ENCODE assay signal across 1 cellular context in the genomic region with DNA sequence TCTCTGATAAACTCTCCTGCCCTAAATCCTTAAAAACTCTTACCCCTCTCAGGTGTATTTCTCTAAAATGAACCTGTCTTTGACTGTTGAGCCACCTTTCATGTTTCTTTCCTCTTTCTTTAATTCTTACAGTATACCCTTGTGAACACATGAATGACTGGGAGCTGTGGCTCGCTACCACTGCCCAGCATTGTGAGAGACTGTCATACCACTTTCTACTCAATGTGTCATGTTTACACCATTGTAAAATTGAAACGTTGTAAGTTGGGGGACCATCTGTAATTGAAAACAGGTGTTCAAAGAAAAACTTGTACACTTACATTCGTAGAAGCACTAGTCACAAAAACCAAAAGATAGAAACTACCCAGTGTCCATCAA.
TF ChIP-seq lines count a peak whose summit lies in the region.

No MANE protein-coding gene starts in this region.

TF ChIP-seq in GM23338, 12 proteins besides CTCF, POLR2A, EP300 and RAD21 (continued from another document):
- TF ChIP-seq, protein P1, sequence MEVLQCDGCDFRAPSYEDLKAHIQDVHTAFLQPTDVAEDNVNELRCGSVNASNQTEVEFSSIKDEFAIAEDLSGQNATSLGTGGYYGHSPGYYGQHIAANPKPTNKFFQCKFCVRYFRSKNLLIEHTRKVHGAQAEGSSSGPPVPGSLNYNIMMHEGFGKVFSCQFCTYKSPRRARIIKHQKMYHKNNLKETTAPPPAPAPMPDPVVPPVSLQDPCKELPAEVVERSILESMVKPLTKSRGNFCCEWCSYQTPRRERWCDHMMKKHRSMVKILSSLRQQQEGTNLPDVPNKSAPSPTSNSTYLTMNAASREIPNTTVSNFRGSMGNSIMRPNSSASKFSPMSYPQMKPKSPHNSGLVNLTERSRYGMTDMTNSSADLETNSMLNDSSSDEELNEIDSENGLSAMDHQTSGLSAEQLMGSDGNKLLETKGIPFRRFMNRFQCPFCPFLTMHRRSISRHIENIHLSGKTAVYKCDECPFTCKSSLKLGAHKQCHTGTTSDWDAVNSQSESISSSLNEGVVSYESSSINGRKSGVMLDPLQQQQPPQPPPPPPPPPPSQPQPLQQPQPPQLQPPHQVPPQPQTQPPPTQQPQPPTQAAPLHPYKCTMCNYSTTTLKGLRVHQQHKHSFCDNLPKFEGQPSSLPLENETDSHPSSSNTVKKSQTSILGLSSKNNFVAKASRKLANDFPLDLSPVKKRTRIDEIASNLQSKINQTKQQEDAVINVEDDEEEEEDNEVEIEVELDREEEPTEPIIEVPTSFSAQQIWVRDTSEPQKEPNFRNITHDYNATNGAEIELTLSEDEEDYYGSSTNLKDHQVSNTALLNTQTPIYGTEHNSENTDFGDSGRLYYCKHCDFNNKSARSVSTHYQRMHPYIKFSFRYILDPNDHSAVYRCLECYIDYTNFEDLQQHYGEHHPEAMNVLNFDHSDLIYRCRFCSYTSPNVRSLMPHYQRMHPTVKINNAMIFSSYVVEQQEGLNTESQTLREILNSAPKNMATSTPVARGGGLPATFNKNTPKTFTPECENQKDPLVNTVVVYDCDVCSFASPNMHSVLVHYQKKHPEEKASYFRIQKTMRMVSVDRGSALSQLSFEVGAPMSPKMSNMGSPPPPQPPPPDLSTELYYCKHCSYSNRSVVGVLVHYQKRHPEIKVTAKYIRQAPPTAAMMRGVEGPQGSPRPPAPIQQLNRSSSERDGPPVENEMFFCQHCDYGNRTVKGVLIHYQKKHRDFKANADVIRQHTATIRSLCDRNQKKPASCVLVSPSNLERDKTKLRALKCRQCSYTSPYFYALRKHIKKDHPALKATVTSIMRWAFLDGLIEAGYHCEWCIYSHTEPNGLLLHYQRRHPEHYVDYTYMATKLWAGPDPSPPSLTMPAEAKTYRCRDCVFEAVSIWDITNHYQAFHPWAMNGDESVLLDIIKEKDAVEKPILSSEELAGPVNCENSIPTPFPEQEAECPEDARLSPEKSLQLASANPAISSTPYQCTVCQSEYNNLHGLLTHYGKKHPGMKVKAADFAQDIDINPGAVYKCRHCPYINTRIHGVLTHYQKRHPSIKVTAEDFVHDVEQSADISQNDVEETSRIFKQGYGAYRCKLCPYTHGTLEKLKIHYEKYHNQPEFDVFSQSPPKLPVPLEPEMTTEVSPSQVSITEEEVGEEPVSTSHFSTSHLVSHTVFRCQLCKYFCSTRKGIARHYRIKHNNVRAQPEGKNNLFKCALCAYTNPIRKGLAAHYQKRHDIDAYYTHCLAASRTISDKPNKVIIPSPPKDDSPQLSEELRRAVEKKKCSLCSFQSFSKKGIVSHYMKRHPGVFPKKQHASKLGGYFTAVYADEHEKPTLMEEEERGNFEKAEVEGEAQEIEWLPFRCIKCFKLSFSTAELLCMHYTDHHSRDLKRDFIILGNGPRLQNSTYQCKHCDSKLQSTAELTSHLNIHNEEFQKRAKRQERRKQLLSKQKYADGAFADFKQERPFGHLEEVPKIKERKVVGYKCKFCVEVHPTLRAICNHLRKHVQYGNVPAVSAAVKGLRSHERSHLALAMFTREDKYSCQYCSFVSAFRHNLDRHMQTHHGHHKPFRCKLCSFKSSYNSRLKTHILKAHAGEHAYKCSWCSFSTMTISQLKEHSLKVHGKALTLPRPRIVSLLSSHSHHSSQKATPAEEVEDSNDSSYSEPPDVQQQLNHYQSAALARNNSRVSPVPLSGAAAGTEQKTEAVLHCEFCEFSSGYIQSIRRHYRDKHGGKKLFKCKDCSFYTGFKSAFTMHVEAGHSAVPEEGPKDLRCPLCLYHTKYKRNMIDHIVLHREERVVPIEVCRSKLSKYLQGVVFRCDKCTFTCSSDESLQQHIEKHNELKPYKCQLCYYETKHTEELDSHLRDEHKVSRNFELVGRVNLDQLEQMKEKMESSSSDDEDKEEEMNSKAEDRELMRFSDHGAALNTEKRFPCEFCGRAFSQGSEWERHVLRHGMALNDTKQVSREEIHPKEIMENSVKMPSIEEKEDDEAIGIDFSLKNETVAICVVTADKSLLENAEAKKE (CRISPR knock-in tag; IDR thresholded peaks at IDR 0.05): no peak
- TF ChIP-seq NANOG (IDR thresholded peaks at IDR 0.05; ENCODE audit: borderline replicate concordance): no peak
- TF ChIP-seq EZH2phosphoT487 (IDR thresholded peaks at IDR 0.05; ENCODE audit: unreplicated experiment): no peak
- no peak for TF ChIP-seq EZH2 (IDR thresholded peaks at IDR 0.05; ENCODE audit: low read depth, unreplicated experiment)
- TF ChIP-seq, protein P2, sequence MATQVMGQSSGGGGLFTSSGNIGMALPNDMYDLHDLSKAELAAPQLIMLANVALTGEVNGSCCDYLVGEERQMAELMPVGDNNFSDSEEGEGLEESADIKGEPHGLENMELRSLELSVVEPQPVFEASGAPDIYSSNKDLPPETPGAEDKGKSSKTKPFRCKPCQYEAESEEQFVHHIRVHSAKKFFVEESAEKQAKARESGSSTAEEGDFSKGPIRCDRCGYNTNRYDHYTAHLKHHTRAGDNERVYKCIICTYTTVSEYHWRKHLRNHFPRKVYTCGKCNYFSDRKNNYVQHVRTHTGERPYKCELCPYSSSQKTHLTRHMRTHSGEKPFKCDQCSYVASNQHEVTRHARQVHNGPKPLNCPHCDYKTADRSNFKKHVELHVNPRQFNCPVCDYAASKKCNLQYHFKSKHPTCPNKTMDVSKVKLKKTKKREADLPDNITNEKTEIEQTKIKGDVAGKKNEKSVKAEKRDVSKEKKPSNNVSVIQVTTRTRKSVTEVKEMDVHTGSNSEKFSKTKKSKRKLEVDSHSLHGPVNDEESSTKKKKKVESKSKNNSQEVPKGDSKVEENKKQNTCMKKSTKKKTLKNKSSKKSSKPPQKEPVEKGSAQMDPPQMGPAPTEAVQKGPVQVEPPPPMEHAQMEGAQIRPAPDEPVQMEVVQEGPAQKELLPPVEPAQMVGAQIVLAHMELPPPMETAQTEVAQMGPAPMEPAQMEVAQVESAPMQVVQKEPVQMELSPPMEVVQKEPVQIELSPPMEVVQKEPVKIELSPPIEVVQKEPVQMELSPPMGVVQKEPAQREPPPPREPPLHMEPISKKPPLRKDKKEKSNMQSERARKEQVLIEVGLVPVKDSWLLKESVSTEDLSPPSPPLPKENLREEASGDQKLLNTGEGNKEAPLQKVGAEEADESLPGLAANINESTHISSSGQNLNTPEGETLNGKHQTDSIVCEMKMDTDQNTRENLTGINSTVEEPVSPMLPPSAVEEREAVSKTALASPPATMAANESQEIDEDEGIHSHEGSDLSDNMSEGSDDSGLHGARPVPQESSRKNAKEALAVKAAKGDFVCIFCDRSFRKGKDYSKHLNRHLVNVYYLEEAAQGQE (IDR thresholded peaks at IDR 0.05; ENCODE audit: unreplicated experiment): no peak
- no peak for TF ChIP-seq ZNF331 (CRISPR knock-in tag; IDR thresholded peaks at IDR 0.05; ENCODE audit: low read depth)
- TF ChIP-seq POLR2AphosphoS5 (IDR thresholded peaks at IDR 0.05; ENCODE audit: low read depth): no peak
- TF ChIP-seq STAT1 (IDR thresholded peaks at IDR 0.05; ENCODE audit: unreplicated experiment): no peak
- TF ChIP-seq, protein P3, sequence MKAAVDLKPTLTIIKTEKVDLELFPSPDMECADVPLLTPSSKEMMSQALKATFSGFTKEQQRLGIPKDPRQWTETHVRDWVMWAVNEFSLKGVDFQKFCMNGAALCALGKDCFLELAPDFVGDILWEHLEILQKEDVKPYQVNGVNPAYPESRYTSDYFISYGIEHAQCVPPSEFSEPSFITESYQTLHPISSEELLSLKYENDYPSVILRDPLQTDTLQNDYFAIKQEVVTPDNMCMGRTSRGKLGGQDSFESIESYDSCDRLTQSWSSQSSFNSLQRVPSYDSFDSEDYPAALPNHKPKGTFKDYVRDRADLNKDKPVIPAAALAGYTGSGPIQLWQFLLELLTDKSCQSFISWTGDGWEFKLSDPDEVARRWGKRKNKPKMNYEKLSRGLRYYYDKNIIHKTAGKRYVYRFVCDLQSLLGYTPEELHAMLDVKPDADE (IDR thresholded peaks at IDR 0.05): no peak
- TF ChIP-seq ZNF114 (CRISPR knock-in tag; IDR thresholded peaks at IDR 0.05): no peak
- TF ChIP-seq JUNB (IDR thresholded peaks at IDR 0.05; ENCODE audit: unreplicated experiment): no peak
